20 cellular contexts compared by ENCODE assay signal in genomic region chr22:50111056-50111455, GRCh38. TPM values are rescaled to one million over a fixed set of nuclear protein-coding genes. Genes with fewer than 3 reads are reported as not detected.
DNase-seq lines count a peak whose midpoint lies in the region; ATAC-seq and TF ChIP-seq lines count a peak whose summit lies in the region.
"Had no signal": no experiment of that assay in that cellular context is flagged by ENCODE, and none has a peak within 500 bp of the region (broad histone marks: within the 10 kb centered on the region; RNA-seq: fewer than 3 reads in every experiment).

No MANE protein-coding gene starts in this region.

- no peak overlapping the region for H2AK9ac ChIP-seq in IMR-90 (replicated peaks; ENCODE audit: low read depth, low read length, poor library complexity)

- no peak overlapping the region for H3K4me3 ChIP-seq in IMR-90 (ENCODE audit: insufficient read depth, low read depth, low read length)
- no peak overlapping the region for H3K4me3 ChIP-seq in Caco-2 (ENCODE audit: low read depth, low read length)

- ATAC-seq in IMR-90 (ENCODE audit: low read depth) (no peak), WTC11 (no peak), sciatic nerve (no peak)
- ATAC-seq: SK-N-SH treated with all-trans-retinoic acid at 6 μM for 48 hours had no signal

- H2AK5ac ChIP-seq in IMR-90 (ENCODE audit: low read depth, low read length), result peak overlapping the region; percentile 33; the same call in 1 of the 2 replicates

- H3K18ac ChIP-seq in IMR-90 (ENCODE audit: low read depth, low read length), result no peak overlapping the region

- TF ChIP-seq POLR2A in IMR-90 (IDR thresholded peaks at IDR 0.05; ENCODE audit: low read depth, low read length), result no peak

- H3K9me1 ChIP-seq in IMR-90 (ENCODE audit: insufficient read depth, low read length), result peaks cover 21% of the 10 kb centered on the region

- H3K36me3 Mint-ChIP-seq in WTC11, result no peaks in the 10 kb centered on the region
- no peaks in the 10 kb centered on the region for H3K36me3 Mint-ChIP-seq in chondrocyte (ENCODE audit: low read depth)
- H3K36me3 Mint-ChIP-seq in Caco-2 (ENCODE audit: insufficient read depth, unreplicated experiment), result no peaks in the 10 kb centered on the region
- H3K36me3 Mint-ChIP-seq: CD8-positive, alpha-beta memory T cell had no signal

- H3K4me1 ChIP-seq in IMR-90 (ENCODE audit: control insufficient read depth, insufficient read depth, low read length), result peaks cover 28% of the 10 kb centered on the region
- H3K4me1 ChIP-seq in Caco-2, result peaks cover 11% of the 10 kb centered on the region; the same call in 1 of the 2 replicates

- WGBS in IMR-90 (ENCODE audit: extremely low coverage in 2 of 2, insufficient read length in 1 of 2), 2 experiments, result no CpG with 5 or more reads among the region's 1 CpG

- dilution Hi-C loops in IMR-90 (cut with HindIII; ENCODE audit: low sequenced_read_pairs, unreplicated experiment), result no loop called here

- H3K36me3 ChIP-seq in IMR-90 (ENCODE audit: control insufficient read depth, insufficient read depth, low read length) (peaks cover 2% of the 10 kb centered on the region; the same call in 1 of the 2 replicates), Caco-2 (ENCODE audit: control insufficient read depth, insufficient read depth, low read length) (no peaks in the 10 kb centered on the region)

- CTCF ChIA-PET in IMR-90 (lab: Yijun Ruan, JAX), result no interaction called here
- CTCF ChIA-PET in WTC11 (lab: Charles Lee), result interaction anchor here (0.7 kb wide), 1 partner anchor 38 kb away, joined by 3 read pairs; no protein-coding TSS in a partner anchor
- CTCF ChIA-PET in Caco-2 (lab: Charles Lee), result no interaction called here

- no peaks in the 10 kb centered on the region for H4K20me1 ChIP-seq in IMR-90 (ENCODE audit: insufficient read depth, low read length)

- no TSS peak for BruUV-seq in IMR-90 (replicated peaks; lab: Mats Ljungman, UMichigan)
- BruUV-seq in Caco-2 (replicated peaks; lab: Mats Ljungman, UMichigan), result no TSS peak

- peak overlapping the region; percentile 26; the same call in 1 of the 2 replicates for H2BK120ac ChIP-seq in IMR-90 (ENCODE audit: low read depth, low read length)

- no peak overlapping the region for H3K56ac ChIP-seq in IMR-90 (ENCODE audit: extremely low read depth, insufficient read depth, low read length)

- H4K5ac ChIP-seq in IMR-90 (ENCODE audit: low read depth, low read length), result no peak overlapping the region; the same call in 1 of the 2 replicates

- intact Hi-C loops in IMR-90 (cut with micrococcal nuclease) (no loop called here), sciatic nerve (cut with DNase I) (no loop called here), Caco-2 (cut with micrococcal nuclease; ENCODE audit: unreplicated experiment) (no loop called here)

- POLR2A ChIA-PET in IMR-90 (lab: Charles Lee; ENCODE audit: unreplicated experiment), result no interaction called here
- POLR2A ChIA-PET in WTC11 (lab: Charles Lee), result interaction anchor here (0.6 kb wide), 1 partner anchor 1099 kb away, joined by 4 read pairs; no protein-coding TSS in a partner anchor
- POLR2A ChIA-PET in Caco-2 (lab: Charles Lee), result no interaction called here

- peaks cover 0 to 11% of the 10 kb centered on the region in 2 experiments; a peak in 2 of 4 replicates for H3K79me1 ChIP-seq in IMR-90 (ENCODE audit: low read depth in 1 of 2, low read length in 2 of 2)

- TF ChIP-seq RAD21 in IMR-90 (IDR thresholded peaks at IDR 0.05; ENCODE audit: low read length), result no peak

- no peak for TF ChIP-seq CTCF in IMR-90 (conservative IDR thresholded peaks at IDR 0.05; ENCODE audit: low read depth, low read length)
- TF ChIP-seq CTCF in WTC11 (IDR thresholded peaks at IDR 0.05), result no peak
- TF ChIP-seq CTCF in chondrocyte (IDR thresholded peaks at IDR 0.05), result no peak
- no peak for TF ChIP-seq CTCF in Caco-2 (IDR thresholded peaks at IDR 0.05; ENCODE audit: insufficient read depth in 1 of 2, low read depth in 1 of 2, low read length in 1 of 2, severe bottlenecking in 1 of 2, unreplicated experiment in 1 of 2)

- no peak overlapping the region for H3K27ac ChIP-seq in IMR-90 (ENCODE audit: insufficient read depth, low read length)

- H3K27me3 Mint-ChIP-seq in WTC11 (ENCODE audit: low read depth), result peaks cover 4% of the 10 kb centered on the region; the same call in 1 of the 2 replicates
- no peaks in the 10 kb centered on the region for H3K27me3 Mint-ChIP-seq in chondrocyte (ENCODE audit: low read depth)
- no peaks in the 10 kb centered on the region for H3K27me3 Mint-ChIP-seq in Caco-2 (ENCODE audit: insufficient read depth, unreplicated experiment)

- H3K4me1 Mint-ChIP-seq in WTC11, result peaks cover 5% of the 10 kb centered on the region
- peaks cover 46% of the 10 kb centered on the region for H3K4me1 Mint-ChIP-seq in chondrocyte (ENCODE audit: low read depth)
- H3K4me1 Mint-ChIP-seq in Caco-2 (ENCODE audit: low read depth, unreplicated experiment), result peaks cover 10% of the 10 kb centered on the region

- H2BK15ac ChIP-seq in IMR-90 (ENCODE audit: low read depth, low read length), result no peak overlapping the region; the same call in 1 of the 3 replicates

- H3K9me3 Mint-ChIP-seq in WTC11 (no peaks in the 10 kb centered on the region), chondrocyte (ENCODE audit: low read depth) (no peaks in the 10 kb centered on the region), Caco-2 (ENCODE audit: unreplicated experiment) (no peaks in the 10 kb centered on the region)
- H3K9me3 Mint-ChIP-seq: CD8-positive, alpha-beta memory T cell had no signal

- no peak overlapping the region for H3K4ac ChIP-seq in IMR-90 (ENCODE audit: low read depth, low read length)

- H4K8ac ChIP-seq in IMR-90 (ENCODE audit: low read depth in 2 of 2, low read length in 2 of 2), result no peak overlapping the region

- DNase-seq in IMR-90 (no peak), WTC11 (ENCODE audit: low spot score) (no peak), chondrocyte (ENCODE audit: low spot score) (no peak), sciatic nerve (ENCODE audit: low spot score) (peak; percentile 1), SHP77 treated with DMSO at 0.1 percent for 48 hours (lab: John Stamatoyannopoulos, UW) (no peak), NCI-H446 (lab: John Stamatoyannopoulos, UW) (no peak), Caco-2 (no peak)
- DNase-seq: C1 segment of cervical spinal cord; CD8-positive, alpha-beta memory T cell; Kasumi-1; MM.1S; NCI-H1105; NCI-H1694; NCI-H510A treated with DMSO at 0.1 percent for 48 hours; NCI-H774; SHP77 had no signal

- H3K27me3 ChIP-seq in IMR-90 (ENCODE audit: control insufficient read depth, insufficient read depth, low read length) (no peaks in the 10 kb centered on the region), Caco-2 (replicated peaks; ENCODE audit: control insufficient read depth, insufficient read depth, low read length) (no peaks in the 10 kb centered on the region)

- no peak overlapping the region for H3K9ac ChIP-seq in IMR-90 (ENCODE audit: low read depth, low read length)

- H3K27ac Mint-ChIP-seq in WTC11 (no peak overlapping the region), chondrocyte (ENCODE audit: unreplicated experiment) (peak overlapping the region; percentile 38), Caco-2 (ENCODE audit: unreplicated experiment) (no peak overlapping the region)
- H3K27ac Mint-ChIP-seq: CD8-positive, alpha-beta memory T cell had no signal

- H3K4me2 ChIP-seq in IMR-90 (ENCODE audit: low read depth, low read length), result no peak overlapping the region

- H2BK20ac ChIP-seq in IMR-90 (ENCODE audit: low read depth, low read length), result no peak overlapping the region

- H4K91ac ChIP-seq in IMR-90 (ENCODE audit: insufficient read depth, low read depth, low read length), result no peak overlapping the region

- H2BK5ac ChIP-seq in IMR-90 (ENCODE audit: low read depth, low read length, poor library complexity, severe bottlenecking), result no peak overlapping the region

- H3K14ac ChIP-seq in IMR-90 (replicated peaks; ENCODE audit: low read depth, low read length), result no peak overlapping the region

- H3K4me3 Mint-ChIP-seq in WTC11, result no peak overlapping the region
- no peak overlapping the region for H3K4me3 Mint-ChIP-seq in chondrocyte (ENCODE audit: unreplicated experiment)
- no peak overlapping the region for H3K4me3 Mint-ChIP-seq in Caco-2 (ENCODE audit: unreplicated experiment)

- H3K9me3 ChIP-seq in IMR-90 (ENCODE audit: control insufficient read depth, insufficient read depth, low read length) (no peaks in the 10 kb centered on the region), Caco-2 (no peaks in the 10 kb centered on the region)

- H2AFZ ChIP-seq in IMR-90 (replicated peaks; ENCODE audit: low read length, poor library complexity), result peak overlapping the region; percentile 39

- no peak overlapping the region for H3K23ac ChIP-seq in IMR-90 (ENCODE audit: low read depth, low read length)

- in situ Hi-C loops in IMR-90 (cut with MboI; ENCODE audit: low sequenced_read_pairs), result no loop called here

TF ChIP-seq in WTC11, 78 proteins besides CTCF, POLR2A, EP300 and RAD21 (continues in another document):
- no peak for TF ChIP-seq TEAD4 (CRISPR knock-in tag; IDR thresholded peaks at IDR 0.05)

RNA-seq across cellular contexts. Expression of gene MOV10L1, which starts 21.2 kb away (rescaled TPM):
- 0.72 and 0.83 TPM in 2 replicates for total RNA-seq in IMR-90 (2012; rRNA removed)
- polyA plus RNA-seq in IMR-90 (2012; rRNA removed), result 0.83 and 1.4 TPM in 2 replicates
- 0.31 and 0.67 TPM in 2 replicates for polyA plus RNA-seq in IMR-90 (2012; cell fraction: cytosol; rRNA removed)
- polyA plus RNA-seq in IMR-90 (2012; cell fraction: nucleus; rRNA removed; ENCODE audit: low replicate concordance), result 10.7 and 19.6 TPM in 2 replicates
- total RNA-seq in WTC11 (2021), result not detected in 3 replicates
- 0.51 to 1.1 TPM (median 1.1 TPM) in 3 replicates for total RNA-seq in chondrocyte
- total RNA-seq in sciatic nerve, result 1.6 TPM
- total RNA-seq in Caco-2 (2022), result 0.30 TPM in 1 of 2 replicates, not detected in the other
- total RNA-seq: A673; CD8-positive, alpha-beta memory T cell; RPMI7951 had no signal
- polyA plus RNA-seq: CD8-positive, alpha-beta memory T cell had no signal

RNA-seq across cellular contexts. Expression of gene MLC1, which starts 25.8 kb away (rescaled TPM):
- not detected in 2 replicates for total RNA-seq in IMR-90 (2012; rRNA removed)
- polyA plus RNA-seq in IMR-90 (2012; rRNA removed), result 0.07 and 0.10 TPM in 2 replicates
- 0.02 and 0.19 TPM in 2 replicates for polyA plus RNA-seq in IMR-90 (2012; cell fraction: cytosol; rRNA removed)
- polyA plus RNA-seq in IMR-90 (2012; cell fraction: nucleus; rRNA removed; ENCODE audit: low replicate concordance), result 0.05 and 0.08 TPM in 2 replicates
- total RNA-seq in WTC11 (2021), result 0.13 to 0.16 TPM (median 0.16 TPM) in 3 replicates
- 0.38 to 0.77 TPM (median 0.50 TPM) in 3 replicates for total RNA-seq in chondrocyte
- total RNA-seq in sciatic nerve, result 0.45 TPM
- total RNA-seq in Caco-2 (2022), result 0.14 TPM in 1 of 2 replicates, not detected in the other
- total RNA-seq: RPMI7951 had no signal

RNA-seq across cellular contexts. Expression of gene TTLL8, which starts 53.0 kb away (rescaled TPM):
- not detected in 2 replicates for total RNA-seq in IMR-90 (2012; rRNA removed)
- polyA plus RNA-seq in IMR-90 (2012; rRNA removed), result not detected in 2 replicates
- not detected in 2 replicates for polyA plus RNA-seq in IMR-90 (2012; cell fraction: cytosol; rRNA removed)
- not detected in 2 replicates for polyA plus RNA-seq in IMR-90 (2012; cell fraction: nucleus; rRNA removed; ENCODE audit: low replicate concordance)
- total RNA-seq in WTC11 (2021), result 0.30 TPM in 1 of 3 replicates, not detected in the others
- total RNA-seq in chondrocyte, result not detected in 3 replicates
- not detected for total RNA-seq in sciatic nerve
- total RNA-seq in Caco-2 (2022), result not detected in 2 replicates
- total RNA-seq: A673; CD8-positive, alpha-beta memory T cell; H4; RPMI7951 had no signal
- polyA plus RNA-seq: CD8-positive, alpha-beta memory T cell had no signal

RNA-seq across cellular contexts. Expression of gene PANX2, which starts 59.5 kb away (rescaled TPM):
- total RNA-seq in IMR-90 (2012; rRNA removed) (under 0.01 and 0.18 TPM in 2 replicates), WTC11 (2021) (10.2 to 10.7 TPM (median 10.3 TPM) in 3 replicates), chondrocyte (3.0 to 6.1 TPM (median 3.3 TPM) in 3 replicates), sciatic nerve (0.76 TPM), Caco-2 (2022) (2.2 and 2.6 TPM in 2 replicates)
- polyA plus RNA-seq in IMR-90 (2012; rRNA removed), result 1.3 and 1.7 TPM in 2 replicates
- 1.6 and 3.8 TPM in 2 replicates for polyA plus RNA-seq in IMR-90 (2012; cell fraction: cytosol; rRNA removed)
- 7.1 and 11.4 TPM in 2 replicates for polyA plus RNA-seq in IMR-90 (2012; cell fraction: nucleus; rRNA removed; ENCODE audit: low replicate concordance)
- total RNA-seq: RPMI7951 had no signal
- polyA plus RNA-seq: CD8-positive, alpha-beta memory T cell had no signal
